In the genomic region with DNA sequence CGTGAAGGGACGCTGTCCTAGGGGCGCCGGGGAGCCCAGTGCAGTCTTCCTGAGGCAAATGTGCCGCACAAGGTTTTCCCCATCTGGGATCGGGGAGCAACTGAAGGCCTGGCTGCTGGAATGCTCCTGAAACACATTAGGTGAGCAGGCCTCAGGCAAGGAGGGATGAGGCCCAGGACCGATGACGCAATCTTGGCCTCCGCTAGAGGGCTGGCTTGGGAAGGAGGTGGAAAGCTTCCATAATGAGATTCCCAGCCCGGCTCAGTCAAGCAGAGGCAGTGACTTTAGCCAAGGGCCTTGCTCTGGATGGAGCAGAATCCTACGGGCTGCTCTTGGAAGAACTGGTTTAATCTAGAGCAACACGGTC, we compare ENCODE assay signal across 10 cellular contexts. TPM values are rescaled to one million over a fixed set of nuclear protein-coding genes. Genes with fewer than 3 reads are reported as not detected.
DNase-seq lines count a peak whose midpoint lies in the region; ATAC-seq and TF ChIP-seq lines count a peak whose summit lies in the region.
"Had no signal": no experiment of that assay in that cellular context is flagged by ENCODE, and none has a peak within 500 bp of the region (broad histone marks: within the 10 kb centered on the region; RNA-seq: fewer than 3 reads in every experiment).

No MANE protein-coding gene starts in this region.

- POLR2A ChIA-PET in T-cell (lab: Charles Lee), result no interaction called here

- H3K27me3 Mint-ChIP-seq in T-cell, result peaks cover under 1 to 6% of the 10 kb centered on the region in 2 donors

- H3K4me1 Mint-ChIP-seq in T-cell, result peaks cover 19 to 25% (median 23%) of the 10 kb centered on the region in 3 donors

- H3K27me3 ChIP-seq in gastroesophageal sphincter (no peaks in the 10 kb centered on the region), muscle layer of duodenum (ENCODE audit: low read depth, low read length) (no peaks in the 10 kb centered on the region)

- TF ChIP-seq CTCF in AG09319 (IDR thresholded peaks at IDR 0.05; ENCODE audit: low read depth, low read length) (peak; percentile 13), gastroesophageal sphincter (IDR thresholded peaks at IDR 0.05) (peak in 3 of 4 experiments; percentile 24 to 36 (median 25))

- peak overlapping the region; percentile 62 to 89 (median 84) for H3K27ac ChIP-seq in gastroesophageal sphincter
- H3K27ac ChIP-seq in muscle layer of duodenum (ENCODE audit: low read length), result peak overlapping the region; percentile 31

- peaks cover 0 to 32% (median 5%) of the 10 kb centered on the region in 3 donors for H3K4me1 ChIP-seq in gastroesophageal sphincter
- peaks cover 0 to 18% of the 10 kb centered on the region in 2 donors for H3K4me1 ChIP-seq in muscle layer of duodenum (ENCODE audit: control insufficient read depth in 1 of 2, insufficient read depth in 2 of 2, low read length in 2 of 2)

- no peak for DNase-seq in AG09319 (ENCODE audit: extremely low read depth, low read depth)
- peak; percentile 21 for DNase-seq in NCI-H69 (lab: John Stamatoyannopoulos, UW)
- no peak for DNase-seq in NCI-H1436 treated with DMSO at 0.1 percent for 48 hours (lab: John Stamatoyannopoulos, UW)
- no peak for DNase-seq in T-cell
- DNase-seq in NK-92 (lab: John Stamatoyannopoulos, UW; ENCODE audit: unreplicated experiment), result no peak
- DNase-seq: CD4-positive, alpha-beta memory T cell; NCI-H187 had no signal

- H3K4me3 ChIP-seq in gastroesophageal sphincter, result no peak overlapping the region
- H3K4me3 ChIP-seq in muscle layer of duodenum (ENCODE audit: low read depth in 1 of 2, low read length in 2 of 2), result no peak overlapping the region

- H3K27ac Mint-ChIP-seq in T-cell, result no peak overlapping the region
- H3K27ac Mint-ChIP-seq: CD4-positive, alpha-beta memory T cell had no signal

- CTCF ChIA-PET in T-cell (lab: Charles Lee), result no interaction called here

- no peaks in the 10 kb centered on the region for H3K36me3 Mint-ChIP-seq in T-cell
- H3K36me3 Mint-ChIP-seq: CD4-positive, alpha-beta memory T cell had no signal

- peak; percentile 94 for ATAC-seq in gastroesophageal sphincter
- ATAC-seq in T-cell (replicated peaks in 1 of 4), result no peak
- no peak for ATAC-seq in HG03469 (IDR thresholded peaks at IDR 0.05; ENCODE audit: unreplicated experiment)

- H3K36me3 ChIP-seq in gastroesophageal sphincter (no peaks in the 10 kb centered on the region), muscle layer of duodenum (ENCODE audit: control insufficient read depth in 1 of 2, insufficient read depth in 2 of 2, low read length in 2 of 2) (no peaks in the 10 kb centered on the region)

- H3K9me3 Mint-ChIP-seq in T-cell, result no peaks in the 10 kb centered on the region

- H3K9me3 ChIP-seq in gastroesophageal sphincter (no peaks in the 10 kb centered on the region), muscle layer of duodenum (ENCODE audit: control insufficient read depth in 1 of 2, low read length in 2 of 2) (no peaks in the 10 kb centered on the region)

- no peak overlapping the region for H3K4me3 Mint-ChIP-seq in T-cell

- no peak for TF ChIP-seq POLR2A in gastroesophageal sphincter (IDR thresholded peaks at IDR 0.05)

- 40 to 87% methylated on average over 3 to 4 of the region's 12 CpGs for WGBS in gastroesophageal sphincter (ENCODE audit: low coverage in 1 of 2), 2 donors

- no peak for TF ChIP-seq EP300 in gastroesophageal sphincter (IDR thresholded peaks at IDR 0.05)

RNA-seq across cellular contexts. Expression of gene CPN2, which starts 50.8 kb away (rescaled TPM):
- not detected for total RNA-seq in gastroesophageal sphincter
- under 1 TPM in 2 of 5 donors, not detected in 3; 0.12 to 0.13 TPM for total RNA-seq in T-cell
- total RNA-seq: CD4-positive, alpha-beta memory T cell had no signal
